Comparison of ENCODE assay signal across 8 cellular contexts in genomic region chr1:226871047-226871365, GRCh38. TPM values are rescaled to one million over a fixed set of nuclear protein-coding genes. Genes with fewer than 3 reads are reported as not detected.
DNase-seq lines count a peak whose midpoint lies in the region; ATAC-seq, FAIRE-seq and TF ChIP-seq lines count a peak whose summit lies in the region.

No MANE protein-coding gene starts in this region.

- no peaks in the 10 kb centered on the region for H3K27me3 ChIP-seq in bronchial epithelial cell (ENCODE audit: control insufficient read depth, insufficient read depth, low read length)

- no peak overlapping the region for H3K27ac Mint-ChIP-seq in mesothelial cell of epicardium

- DNase-seq in stimulated activated CD4-positive, alpha-beta T cell treated with anti-CD3 and anti-CD28 coated beads, Interleukin-4, amount 100 ng/mL, for 1 hour = peak; percentile 17
- no peak for DNase-seq in stimulated activated CD4-positive, alpha-beta T cell treated with anti-CD3 and anti-CD28 coated beads, Interleukin-12 subunit alpha, Interleukin-12 subunit beta, amount 100 ng/mL, for 4 hours
- DNase-seq in bronchial epithelial cell (ENCODE audit: low read depth) (no peak), mesothelial cell of epicardium (ENCODE audit: low spot score in 2 of 2, unreplicated experiment in 2 of 2) (no peak), ecto neural progenitor cell (ENCODE audit: low spot score) (no peak), mucosa of gallbladder (ENCODE audit: low spot score) (no peak), SIG-M5 (lab: John Stamatoyannopoulos, UW) (no peak)

- H3K4me1 Mint-ChIP-seq in mesothelial cell of epicardium = peaks cover 16% of the 10 kb centered on the region

- H3K27me3 Mint-ChIP-seq in mesothelial cell of epicardium (ENCODE audit: low read depth) = peaks cover 19% of the 10 kb centered on the region

- no peaks in the 10 kb centered on the region for H3K36me3 Mint-ChIP-seq in mesothelial cell of epicardium

- FAIRE-seq in bronchial epithelial cell (lab: Jason Lieb, UNC) = no peak

- peaks cover 8% of the 10 kb centered on the region for H3K9me3 Mint-ChIP-seq in mesothelial cell of epicardium

- peak overlapping the region; percentile 79 for H3K4me3 Mint-ChIP-seq in mesothelial cell of epicardium

- TF ChIP-seq CTCF in bronchial epithelial cell (IDR thresholded peaks at IDR 0.05; ENCODE audit: insufficient read depth, low read length, severe bottlenecking) (no peak), mesothelial cell of epicardium (IDR thresholded peaks at IDR 0.05; ENCODE audit: unreplicated experiment) (no peak)

- ATAC-seq in GM18873 (IDR thresholded peaks at IDR 0.05; ENCODE audit: low FRiP score, unreplicated experiment) = no peak

- H3K4me3 ChIP-seq in bronchial epithelial cell (ENCODE audit: low read depth, low read length) = peak overlapping the region; percentile 57

- H3K36me3 ChIP-seq in bronchial epithelial cell (ENCODE audit: control insufficient read depth, insufficient read depth, low read length) = no peaks in the 10 kb centered on the region

RNA-seq across cellular contexts. Expression of gene PSEN2, which starts 0.6 kb away (rescaled TPM):
- total RNA-seq in bronchial epithelial cell (20.3 and 20.6 TPM in 2 replicates), mesothelial cell of epicardium (12.4 to 14.0 TPM (median 13.4 TPM) in 3 replicates), mucosa of gallbladder (35.2 TPM)
